ENCODE assay signal across 28 cellular contexts in the genomic region with DNA sequence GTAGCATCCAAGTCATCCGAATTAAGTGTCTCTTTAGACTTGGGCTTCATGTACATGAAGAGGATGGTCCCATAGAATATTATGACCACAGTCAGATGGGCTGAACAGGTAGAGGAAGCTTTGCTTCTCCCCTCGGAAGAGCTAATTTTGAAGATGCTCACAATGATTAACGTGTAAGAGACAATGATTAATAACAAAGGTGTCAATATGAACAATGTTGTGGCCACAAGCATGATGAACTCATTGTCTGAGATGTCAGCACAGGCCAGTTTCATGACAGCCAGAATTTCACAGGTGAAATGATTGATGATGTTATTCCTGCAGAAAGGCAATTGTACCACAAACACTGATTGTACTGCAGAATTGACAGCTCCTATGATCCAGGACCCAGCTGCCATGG. TPM values are rescaled to one million over a fixed set of nuclear protein-coding genes. Genes with fewer than 3 reads are reported as not detected.
"Had no signal": no experiment of that assay in that cellular context is flagged by ENCODE, and none has a peak within 500 bp of the region (broad histone marks: within the 10 kb centered on the region; RNA-seq: fewer than 3 reads in every experiment).

No MANE protein-coding gene starts in this region.

- ATAC-seq: activated naive CD8-positive, alpha-beta T cell treated with anti-CD3 and anti-CD28 coated beads, Interleukin-2, amount 50 U/mL, for 24 hours; foreskin keratinocyte; left cardiac atrium; lower lobe of right lung; naive thymus-derived CD8-positive, alpha-beta T cell; stimulated activated naive CD8-positive, alpha-beta T cell treated with anti-CD3 and anti-CD28 coated beads, Interleukin-15, Interleukin-2, amounts not matched to agents 100 U/mL and 50 U/mL, for 24 hours had no signal

- H3K9me3 ChIP-seq: lower lobe of right lung, prostate gland, tibial artery had no signal

- H3K27me3 ChIP-seq: dorsolateral prefrontal cortex, foreskin keratinocyte, hepatocyte, right atrium auricular region, tibial artery had no signal

- H3K27ac ChIP-seq: dorsolateral prefrontal cortex, foreskin keratinocyte, hepatocyte, lower lobe of right lung, prostate gland, right atrium auricular region, tibial artery, VCaP had no signal

- H3K27ac Mint-ChIP-seq: activated naive CD4-positive, alpha-beta T cell treated with anti-CD3 and anti-CD28 coated beads, Interleukin-2, amount 10 ng/mL, durations not matched to agents 7 days and 5 days; activated naive CD8-positive, alpha-beta T cell treated with anti-CD3 and anti-CD28 coated beads, Interleukin-2, amount 50 U/mL, for 24 hours; brain; naive thymus-derived CD8-positive, alpha-beta T cell had no signal

- H3K36me3 Mint-ChIP-seq: activated naive CD4-positive, alpha-beta T cell treated with anti-CD3 and anti-CD28 coated beads, Interleukin-2, amount 10 ng/mL, durations not matched to agents 7 days and 5 days; brain; naive thymus-derived CD8-positive, alpha-beta T cell had no signal

- H3K4me3 ChIP-seq: dorsolateral prefrontal cortex, hepatocyte, lower lobe of right lung, prostate gland, right atrium auricular region, tibial artery had no signal

- H3K9me3 Mint-ChIP-seq: activated naive CD4-positive, alpha-beta T cell treated with anti-CD3 and anti-CD28 coated beads, Interleukin-2, amount 10 ng/mL, durations not matched to agents 7 days and 5 days; activated naive CD8-positive, alpha-beta T cell treated with anti-CD3 and anti-CD28 coated beads, Interleukin-2, amount 50 U/mL, for 24 hours; brain; naive thymus-derived CD8-positive, alpha-beta T cell had no signal

- H3K4me1 ChIP-seq: foreskin keratinocyte, lower lobe of right lung, prostate gland, right atrium auricular region, tibial artery had no signal

- FAIRE-seq: colon, urothelium cell line had no signal

- DNase-seq: activated CD4-positive, CD25-positive, alpha-beta regulatory T cell treated with anti-CD3 and anti-CD28 coated beads, Interleukin-2, amount 50 U/mL, for 72 hours; activated CD8-positive, alpha-beta memory T cell treated with anti-CD3 and anti-CD28 coated beads for 24 hours; activated CD8-positive, alpha-beta memory T cell treated with anti-CD3 and anti-CD28 coated beads, Interleukin-2, amount 50 U/mL, for 48 hours; activated effector memory CD4-positive, alpha-beta T cell treated with Interleukin-2 at 50 U/mL for 16 hours; activated naive CD4-positive, alpha-beta T cell treated with anti-CD3 and anti-CD28 coated beads, Interleukin-2, amount 10 ng/mL, durations not matched to agents 7 days and 5 days; activated naive CD8-positive, alpha-beta T cell treated with anti-CD3 and anti-CD28 coated beads, Interleukin-2, amount 50 U/mL, for 24 hours; activated T-cell treated with anti-CD3 and anti-CD28 coated beads, Interleukin-2, amount 50 U/mL, for 48 hours; anterior cingulate cortex; central memory CD4-positive, alpha-beta T cell; dorsolateral prefrontal cortex; foreskin keratinocyte; left cardiac atrium; lower lobe of right lung; naive thymus-derived CD8-positive, alpha-beta T cell; stimulated activated CD4-positive, alpha-beta T cell treated with anti-CD3 and anti-CD28 coated beads, Interleukin-2, amount 100 ng/mL, for 24 hours; stimulated activated naive CD8-positive, alpha-beta T cell treated with anti-CD3 and anti-CD28 coated beads, Interleukin-15, Interleukin-2, amounts not matched to agents 100 U/mL and 50 U/mL, for 24 hours; substantia nigra; tibial artery had no signal

- H3K4me1 Mint-ChIP-seq: activated naive CD4-positive, alpha-beta T cell treated with anti-CD3 and anti-CD28 coated beads, Interleukin-2, amount 10 ng/mL, durations not matched to agents 7 days and 5 days; activated naive CD8-positive, alpha-beta T cell treated with anti-CD3 and anti-CD28 coated beads, Interleukin-2, amount 50 U/mL, for 24 hours; naive thymus-derived CD8-positive, alpha-beta T cell had no signal

- H3K36me3 ChIP-seq: lower lobe of right lung, prostate gland, right atrium auricular region, tibial artery had no signal

- H3K4me3 Mint-ChIP-seq: activated naive CD4-positive, alpha-beta T cell treated with anti-CD3 and anti-CD28 coated beads, Interleukin-2, amount 10 ng/mL, durations not matched to agents 7 days and 5 days; activated naive CD8-positive, alpha-beta T cell treated with anti-CD3 and anti-CD28 coated beads, Interleukin-2, amount 50 U/mL, for 24 hours; brain; naive thymus-derived CD8-positive, alpha-beta T cell had no signal

- H3K27me3 Mint-ChIP-seq: activated naive CD4-positive, alpha-beta T cell treated with anti-CD3 and anti-CD28 coated beads, Interleukin-2, amount 10 ng/mL, durations not matched to agents 7 days and 5 days; activated naive CD8-positive, alpha-beta T cell treated with anti-CD3 and anti-CD28 coated beads, Interleukin-2, amount 50 U/mL, for 24 hours had no signal

RNA-seq across cellular contexts. Expression of a gene that starts 0.6 kb away (rescaled TPM):
- total RNA-seq: foreskin keratinocyte; hepatocyte; left cardiac atrium; lower lobe of right lung; mesenteric fat pad; naive thymus-derived CD8-positive, alpha-beta T cell; osteocyte; prostate gland; right atrium auricular region; skeletal muscle tissue had no signal
- polyA plus RNA-seq: foreskin keratinocyte; hepatocyte; naive thymus-derived CD8-positive, alpha-beta T cell had no signal

RNA-seq across cellular contexts. Expression of a gene that starts 5.6 kb away (rescaled TPM):
- total RNA-seq: foreskin keratinocyte; hepatocyte; left cardiac atrium; lower lobe of right lung; mesenteric fat pad; naive thymus-derived CD8-positive, alpha-beta T cell; osteocyte; prostate gland; right atrium auricular region; skeletal muscle tissue had no signal
- polyA plus RNA-seq: foreskin keratinocyte; hepatocyte; naive thymus-derived CD8-positive, alpha-beta T cell had no signal

RNA-seq across cellular contexts. Expression of a gene that starts 13.2 kb away (rescaled TPM):
- total RNA-seq: foreskin keratinocyte; hepatocyte; left cardiac atrium; lower lobe of right lung; mesenteric fat pad; naive thymus-derived CD8-positive, alpha-beta T cell; osteocyte; prostate gland; right atrium auricular region; skeletal muscle tissue had no signal
- polyA plus RNA-seq: foreskin keratinocyte; hepatocyte; naive thymus-derived CD8-positive, alpha-beta T cell had no signal

RNA-seq across cellular contexts. Expression of a gene that starts 35.8 kb away (rescaled TPM):
- total RNA-seq: dorsolateral prefrontal cortex; foreskin keratinocyte; hepatocyte; left cardiac atrium; lower lobe of right lung; mesenteric fat pad; naive thymus-derived CD8-positive, alpha-beta T cell; osteocyte; prostate gland; right atrium auricular region; skeletal muscle tissue had no signal
- polyA plus RNA-seq: foreskin keratinocyte; hepatocyte; naive thymus-derived CD8-positive, alpha-beta T cell had no signal
